Comparison of ENCODE assay signal across 8 cellular contexts in genomic region chr3:30609930-30610701, GRCh38. TPM values are rescaled to one million over a fixed set of nuclear protein-coding genes. Genes with fewer than 3 reads are reported as not detected.
DNase-seq lines count a peak whose midpoint lies in the region; ATAC-seq, FAIRE-seq and TF ChIP-seq lines count a peak whose summit lies in the region.

No MANE protein-coding gene starts in this region.

- no peak for ATAC-seq in activated CD8-positive, alpha-beta T cell treated with anti-CD3 and anti-CD28 coated beads, Interleukin-2, amount 10 ng/mL, durations not matched to agents 7 days and 5 days
- ATAC-seq in HG03196 (IDR thresholded peaks at IDR 0.05; ENCODE audit: unreplicated experiment) (no peak), GM23338 (no peak)

- CTCF ChIA-PET in activated CD8-positive, alpha-beta T cell treated with anti-CD3 and anti-CD28 coated beads, Interleukin-2, amount 10 ng/mL, durations not matched to agents 7 days and 5 days (lab: Charles Lee): interaction anchor here (0.8 to 11.3 kb wide), 4 partner anchors 10 to 290 kb away, joined by 4 to 91 read pairs (median 5); no protein-coding TSS in a partner anchor

- peak overlapping the region; percentile 14; the same call in 1 of the 2 replicates for H3K27ac Mint-ChIP-seq in HFFc6
- H3K27ac Mint-ChIP-seq in activated CD8-positive, alpha-beta T cell treated with anti-CD3 and anti-CD28 coated beads, Interleukin-2, amount 10 ng/mL, durations not matched to agents 7 days and 5 days: peak overlapping the region; percentile 85
- H3K27ac Mint-ChIP-seq in GM23338: no peak overlapping the region

- FAIRE-seq in small intestine (lab: Jason Lieb, UNC): no peak

- H3K9me3 ChIP-seq in small intestine (ENCODE audit: control insufficient read depth, low read depth): no peaks in the 10 kb centered on the region

- peak overlapping the region; percentile 69 for H3K4me3 Mint-ChIP-seq in HFFc6
- peak overlapping the region; percentile 87 for H3K4me3 Mint-ChIP-seq in activated CD8-positive, alpha-beta T cell treated with anti-CD3 and anti-CD28 coated beads, Interleukin-2, amount 10 ng/mL, durations not matched to agents 7 days and 5 days
- no peak overlapping the region for H3K4me3 Mint-ChIP-seq in GM23338

- peaks cover 6% of the 10 kb centered on the region; the same call in 1 of the 2 replicates for H3K9me3 Mint-ChIP-seq in HFFc6
- no peaks in the 10 kb centered on the region for H3K9me3 Mint-ChIP-seq in activated CD8-positive, alpha-beta T cell treated with anti-CD3 and anti-CD28 coated beads, Interleukin-2, amount 10 ng/mL, durations not matched to agents 7 days and 5 days (ENCODE audit: insufficient read depth)
- no peaks in the 10 kb centered on the region for H3K9me3 Mint-ChIP-seq in GM23338

- H3K27ac ChIP-seq in small intestine (ENCODE audit: low read depth in 1 of 2, low read length in 1 of 2): peak overlapping the region; percentile 27 to 83
- no peak overlapping the region for H3K27ac ChIP-seq in GM23338 (ENCODE audit: low read depth)

- peaks cover 5 to 18% of the 10 kb centered on the region in 2 donors for H3K4me1 ChIP-seq in small intestine (ENCODE audit: control insufficient read depth in 2 of 2, insufficient read depth in 1 of 2, low read depth in 1 of 2, low read length in 1 of 2)
- H3K4me1 ChIP-seq in GM23338 (ENCODE audit: insufficient read depth): peaks cover 41% of the 10 kb centered on the region

- H3K79me2 ChIP-seq in GM23338 (replicated peaks; ENCODE audit: insufficient read depth): peaks cover 79% of the 10 kb centered on the region

- peaks cover 35% of the 10 kb centered on the region for H3K36me3 Mint-ChIP-seq in HFFc6 (ENCODE audit: low read depth)
- H3K36me3 Mint-ChIP-seq in activated CD8-positive, alpha-beta T cell treated with anti-CD3 and anti-CD28 coated beads, Interleukin-2, amount 10 ng/mL, durations not matched to agents 7 days and 5 days (ENCODE audit: low read depth): peaks cover 47% of the 10 kb centered on the region
- no peaks in the 10 kb centered on the region for H3K36me3 Mint-ChIP-seq in GM23338 (ENCODE audit: low read depth)

- no peak for TF ChIP-seq CTCF in HFFc6 (IDR thresholded peaks at IDR 0.05)
- no peak for TF ChIP-seq CTCF in fibroblast of the aortic adventitia (IDR thresholded peaks at IDR 0.05; ENCODE audit: insufficient read depth, low read length)
- no peak for TF ChIP-seq CTCF in GM23338 (conservative IDR thresholded peaks at IDR 0.05; ENCODE audit: low read depth in 2 of 2)

- H2AFZ ChIP-seq in GM23338: no peak overlapping the region

- POLR2A ChIA-PET in activated CD8-positive, alpha-beta T cell treated with anti-CD3 and anti-CD28 coated beads, Interleukin-2, amount 10 ng/mL, durations not matched to agents 7 days and 5 days (lab: Charles Lee): interaction anchor here (1.1 to 2.3 kb wide), 7 partner anchors 10 to 48 kb away, joined by 3 to 9 read pairs (median 6); no protein-coding TSS in a partner anchor

- H3K9me2 ChIP-seq in GM23338 (ENCODE audit: insufficient read depth): no peaks in the 10 kb centered on the region

- no peaks in the 10 kb centered on the region for H3F3A ChIP-seq in GM23338 (replicated peaks; ENCODE audit: low read depth)

- 65 to 86% (median 77%) methylated on average over 4 of the region's 4 CpGs for WGBS in small intestine, 3 donors

- no peak overlapping the region for H3K4me2 ChIP-seq in GM23338

- H3K36me3 ChIP-seq in small intestine (ENCODE audit: control insufficient read depth in 2 of 2, insufficient read depth in 2 of 2, low read length in 2 of 2) (no peaks in the 10 kb centered on the region), GM23338 (ENCODE audit: insufficient read depth) (no peaks in the 10 kb centered on the region)

- H3K4me3 ChIP-seq in fibroblast of the aortic adventitia (ENCODE audit: low read depth, low read length): peak overlapping the region; percentile 62
- H3K4me3 ChIP-seq in small intestine (ENCODE audit: low read depth in 1 of 2, low read length in 2 of 2): no peak overlapping the region
- H3K4me3 ChIP-seq in GM23338: no peak overlapping the region

- peaks cover 5% of the 10 kb centered on the region for H4K20me1 ChIP-seq in GM23338 (replicated peaks; ENCODE audit: insufficient read depth)

- no peaks in the 10 kb centered on the region for H3K27me3 ChIP-seq in small intestine (ENCODE audit: control insufficient read depth in 2 of 2, insufficient read depth in 2 of 2, low read length in 2 of 2)
- H3K27me3 ChIP-seq in GM23338 (ENCODE audit: insufficient read depth): no peaks in the 10 kb centered on the region; the same call in 1 of the 2 replicates

- H3K4me1 Mint-ChIP-seq in HFFc6 (ENCODE audit: low read depth) (peaks cover 84% of the 10 kb centered on the region), GM23338 (peaks cover 46% of the 10 kb centered on the region)
- H3K4me1 Mint-ChIP-seq in activated CD8-positive, alpha-beta T cell treated with anti-CD3 and anti-CD28 coated beads, Interleukin-2, amount 10 ng/mL, durations not matched to agents 7 days and 5 days (ENCODE audit: low read depth): peaks cover 69% of the 10 kb centered on the region

- H3K27me3 Mint-ChIP-seq in HFFc6 (ENCODE audit: insufficient read depth) (peaks cover 2% of the 10 kb centered on the region; the same call in 1 of the 2 replicates), GM23338 (ENCODE audit: insufficient read depth, low read depth, poor library complexity) (peaks cover 8% of the 10 kb centered on the region)
- H3K27me3 Mint-ChIP-seq in activated CD8-positive, alpha-beta T cell treated with anti-CD3 and anti-CD28 coated beads, Interleukin-2, amount 10 ng/mL, durations not matched to agents 7 days and 5 days (ENCODE audit: low read depth): no peaks in the 10 kb centered on the region

- DNase-seq in HFFc6 (no peak), fibroblast of the aortic adventitia (ENCODE audit: low read depth) (no peak), small intestine (no peak), HUDEP-2 (lab: John Stamatoyannopoulos, UW; ENCODE audit: unreplicated experiment in 76 of 76) (no peak), NCI-H1694 (lab: John Stamatoyannopoulos, UW) (no peak), GM23338 (ENCODE audit: low spot score) (no peak)
- no peak for DNase-seq in activated CD8-positive, alpha-beta T cell treated with anti-CD3 and anti-CD28 coated beads, Interleukin-2, amount 10 ng/mL, durations not matched to agents 7 days and 5 days

RNA-seq across cellular contexts. Expression of gene TGFBR2, which starts 3.7 kb away (rescaled TPM):
- 100 to 1,000 TPM in 4 of 6 experiments, 10 to 100 TPM in 2; 78.5 to 135 (median 118) TPM for total RNA-seq in HFFc6 (2021; fragmentation: NEBNext Ultra II Directional; extraction: Animal tissue kit (Norgen Biotek cat#: 25700))
- total RNA-seq in activated CD8-positive, alpha-beta T cell treated with anti-CD3 and anti-CD28 coated beads, Interleukin-2, amount 10 ng/mL, durations not matched to agents 7 days and 5 days: 10 to 100 TPM; 62.7 to 64.5 TPM
- 119 and 393 TPM in 2 replicates for total RNA-seq in fibroblast of the aortic adventitia (ENCODE audit: low replicate concordance)
- polyA plus RNA-seq in small intestine (10 to 100 TPM in 2 of 3 donors, 1 to 10 TPM in 1; 6.0 to 77.5 (median 13.5) TPM), GM23338 (2016; fragmentation: Nextera tagmentation; extraction: Ambion mirVana) (3.7 and 4.7 TPM in 2 replicates)
- 12.2 and 13.0 TPM in 2 replicates for total RNA-seq in GM23338 (2014; rRNA removed; shearing (Covaris generic))
